In genomic region chr3:152257246-152258074, GRCh38 we compare ENCODE assay signal across 8 cellular contexts. TPM values are rescaled to one million over a fixed set of nuclear protein-coding genes. Genes with fewer than 3 reads are reported as not detected.
A peak's percentile ranks its signal among the peaks of the same experiment; 100 is the strongest.
DNase-seq lines count a peak whose midpoint lies in the region; ATAC-seq lines count a peak whose summit lies in the region.

No MANE protein-coding gene starts in this region.

- peaks cover 53% of the 10 kb centered on the region for H3K36me3 Mint-ChIP-seq in activated CD8-positive, alpha-beta T cell treated with anti-CD3 and anti-CD28 coated beads, Interleukin-2, amount 10 ng/mL, durations not matched to agents 7 days and 5 days (ENCODE audit: low read depth)

- CTCF ChIA-PET in activated CD8-positive, alpha-beta T cell treated with anti-CD3 and anti-CD28 coated beads, Interleukin-2, amount 10 ng/mL, durations not matched to agents 7 days and 5 days (lab: Charles Lee) = interaction anchor here (0.7 to 4.8 kb wide), 7 partner anchors 9 to 74 kb away, joined by 3 to 41 read pairs (median 6); no protein-coding TSS in a partner anchor

- peaks cover 6% of the 10 kb centered on the region for H3K9me3 Mint-ChIP-seq in activated CD8-positive, alpha-beta T cell treated with anti-CD3 and anti-CD28 coated beads, Interleukin-2, amount 10 ng/mL, durations not matched to agents 7 days and 5 days (ENCODE audit: insufficient read depth)

- no peaks in the 10 kb centered on the region for H3K9me3 ChIP-seq in skeletal muscle satellite cell (replicated peaks; ENCODE audit: low read length)

- no peaks in the 10 kb centered on the region for H3K27me3 ChIP-seq in skeletal muscle satellite cell (ENCODE audit: control insufficient read depth, insufficient read depth, low read length)

- peak; percentile 54 for ATAC-seq in HG03039 (IDR thresholded peaks at IDR 0.05; ENCODE audit: unreplicated experiment)
- peak; percentile 34 for ATAC-seq in activated CD8-positive, alpha-beta T cell treated with anti-CD3 and anti-CD28 coated beads, Interleukin-2, amount 10 ng/mL, durations not matched to agents 7 days and 5 days
- no peak for ATAC-seq in esophagus mucosa

- POLR2A ChIA-PET in activated CD8-positive, alpha-beta T cell treated with anti-CD3 and anti-CD28 coated beads, Interleukin-2, amount 10 ng/mL, durations not matched to agents 7 days and 5 days (lab: Charles Lee) = interaction anchor here (0.7 to 10.0 kb wide), 7 partner anchors 11 to 58 kb away, joined by 4 to 163 read pairs (median 11); partner anchors contain the start of gene MBNL1

- peak in 4 of 6 experiments; percentile 1 to 73 (median 66) for DNase-seq in stimulated activated naive CD4-positive, alpha-beta T cell (lab: John Stamatoyannopoulos, UW)
- DNase-seq in stimulated activated naive CD4-positive, alpha-beta T cell treated with Interleukin-2 at 50 U/mL for 16 hours (lab: John Stamatoyannopoulos, UW) = no peak
- DNase-seq in activated CD8-positive, alpha-beta T cell treated with anti-CD3 and anti-CD28 coated beads, Interleukin-2, amount 10 ng/mL, durations not matched to agents 7 days and 5 days = no peak
- DNase-seq in RKO (ENCODE audit: low spot score) (no peak), HUDEP-2 (lab: John Stamatoyannopoulos, UW; ENCODE audit: unreplicated experiment in 76 of 76) (no peak)

- peaks cover 87% of the 10 kb centered on the region for H3K4me1 Mint-ChIP-seq in activated CD8-positive, alpha-beta T cell treated with anti-CD3 and anti-CD28 coated beads, Interleukin-2, amount 10 ng/mL, durations not matched to agents 7 days and 5 days (ENCODE audit: low read depth)

- peak overlapping the region; percentile 35 for H3K9ac ChIP-seq in skeletal muscle satellite cell (ENCODE audit: low read depth, low read length)

- H3K36me3 ChIP-seq in skeletal muscle satellite cell (ENCODE audit: insufficient read depth, low read length) = no peaks in the 10 kb centered on the region

- H3K27me3 Mint-ChIP-seq in activated CD8-positive, alpha-beta T cell treated with anti-CD3 and anti-CD28 coated beads, Interleukin-2, amount 10 ng/mL, durations not matched to agents 7 days and 5 days (ENCODE audit: low read depth) = no peaks in the 10 kb centered on the region

- H3K4me3 Mint-ChIP-seq in activated CD8-positive, alpha-beta T cell treated with anti-CD3 and anti-CD28 coated beads, Interleukin-2, amount 10 ng/mL, durations not matched to agents 7 days and 5 days = peak overlapping the region; percentile 64

- peaks cover 27% of the 10 kb centered on the region for H3K4me1 ChIP-seq in skeletal muscle satellite cell (ENCODE audit: control insufficient read depth, insufficient read depth, low read length)

- peak overlapping the region; percentile 90 for H3K27ac Mint-ChIP-seq in activated CD8-positive, alpha-beta T cell treated with anti-CD3 and anti-CD28 coated beads, Interleukin-2, amount 10 ng/mL, durations not matched to agents 7 days and 5 days

- no peak overlapping the region for H3K4me2 ChIP-seq in skeletal muscle satellite cell (ENCODE audit: low read length)

- H3K4me3 ChIP-seq in skeletal muscle satellite cell (ENCODE audit: low read length) = no peak overlapping the region

RNA-seq across cellular contexts. Expression of gene MBNL1, which starts 11.3 kb away (rescaled TPM):
- 100 to 1,000 TPM; 469 to 504 TPM for total RNA-seq in activated CD8-positive, alpha-beta T cell treated with anti-CD3 and anti-CD28 coated beads, Interleukin-2, amount 10 ng/mL, durations not matched to agents 7 days and 5 days
- 171 and 173 TPM in 2 replicates for total RNA-seq in skeletal muscle satellite cell (2012; rRNA removed)
- 95.4 TPM for total RNA-seq in esophagus mucosa

Comparison
In these comparisons a context has a peak if more than half of its experiments do, and no peak if none do; other contexts are left out.
1. DNase-seq: peak in stimulated activated naive CD4-positive, alpha-beta T cell (4 of 6); none in stimulated activated naive CD4-positive, alpha-beta T cell treated with Interleukin-2 at 50 U/mL for 16 hours (single experiment), activated CD8-positive, alpha-beta T cell treated with anti-CD3 and anti-CD28 coated beads, Interleukin-2, amount 10 ng/mL, durations not matched to agents 7 days and 5 days (single experiment), RKO (single experiment) and HUDEP-2 (0 of 76).